ENCODE assay signal across 14 cellular contexts in genomic region chr3:10508619-10509260, GRCh38. TPM values are rescaled to one million over a fixed set of nuclear protein-coding genes. Genes with fewer than 3 reads are reported as not detected.
A peak's percentile ranks its signal among the peaks of the same experiment; 100 is the strongest.
DNase-seq lines count a peak whose midpoint lies in the region; ATAC-seq, FAIRE-seq and TF ChIP-seq lines count a peak whose summit lies in the region.
"Had no signal": no experiment of that assay in that cellular context is flagged by ENCODE, and none has a peak within 500 bp of the region (broad histone marks: within the 10 kb centered on the region; RNA-seq: fewer than 3 reads in every experiment).

No MANE protein-coding gene starts in this region.

- H3K36me3 ChIP-seq in K562 (ENCODE audit: control insufficient read depth, insufficient read depth, low read length) (no peaks in the 10 kb centered on the region), liver (ENCODE audit: control insufficient read depth in 4 of 4, insufficient read depth in 3 of 4, low read depth in 1 of 4, low read length in 3 of 4) (no peaks in the 10 kb centered on the region), gastroesophageal sphincter (no peaks in the 10 kb centered on the region)
- H3K36me3 ChIP-seq: BLaER1 had no signal

- no peak overlapping the region for H2AFZ ChIP-seq in K562 (ENCODE audit: low read depth, low read length)

- H3K27me3 ChIP-seq in K562 (ENCODE audit: control insufficient read depth in 2 of 2, insufficient read depth in 2 of 2, low read length in 2 of 2) (peaks cover 15 to 56% of the 10 kb centered on the region in 2 experiments), liver (ENCODE audit: control insufficient read depth in 4 of 4, insufficient read depth in 4 of 4, low read length in 3 of 4) (no peaks in the 10 kb centered on the region), gastroesophageal sphincter (peaks cover 36% of the 10 kb centered on the region)
- H3K27me3 ChIP-seq: BLaER1 had no signal

- POLR2A ChIA-PET in K562 (lab: Yijun Ruan, JAX), result no interaction called here

- H3K4me3 ChIP-seq in K562 (no peak overlapping the region), liver (ENCODE audit: low read depth in 1 of 3, low read length in 3 of 3) (no peak overlapping the region), gastroesophageal sphincter (no peak overlapping the region)
- H3K4me3 ChIP-seq: BLaER1 had no signal

- H3K4me1 ChIP-seq in K562 (replicated peaks in 1 of 2; ENCODE audit: control insufficient read depth in 2 of 2, insufficient read depth in 2 of 2, low read length in 2 of 2) (peaks cover 0 to 3% of the 10 kb centered on the region in 2 experiments; a peak in 1 of 5 replicates), liver (ENCODE audit: control insufficient read depth in 4 of 4, insufficient read depth in 4 of 4, low read length in 3 of 4) (peaks cover 12 to 54% (median 41%) of the 10 kb centered on the region in 4 donors), gastroesophageal sphincter (peaks cover 0 to 15% (median 0%) of the 10 kb centered on the region in 3 donors)

- no peak overlapping the region for H3K27ac ChIP-seq in K562 (ENCODE audit: extremely low read depth, low read depth, low read length)
- H3K27ac ChIP-seq in liver (ENCODE audit: low read depth in 1 of 2, low read length in 2 of 2), result peak overlapping the region; percentile 86 to 88
- no peak overlapping the region for H3K27ac ChIP-seq in gastroesophageal sphincter
- H3K27ac ChIP-seq: 22Rv1, BLaER1 had no signal

- ATAC-seq in K562, result no peak
- no peak for ATAC-seq in gastroesophageal sphincter

- TF ChIP-seq EP300 in K562 (IDR thresholded peaks at IDR 0.05; ENCODE audit: low read length) (no peak), gastroesophageal sphincter (IDR thresholded peaks at IDR 0.05) (no peak)

- CTCF ChIA-PET in K562 (lab: Yijun Ruan, JAX; ENCODE audit: low intra/inter-chr PET ratio), result no interaction called here

- no peaks in the 10 kb centered on the region for H3K9me3 ChIP-seq in K562 (replicated peaks; ENCODE audit: control insufficient read depth, insufficient read depth, low read depth, low read length)
- H3K9me3 ChIP-seq in liver (ENCODE audit: control insufficient read depth in 4 of 4, low read length in 3 of 4), result no peaks in the 10 kb centered on the region
- H3K9me3 ChIP-seq in gastroesophageal sphincter, result no peaks in the 10 kb centered on the region
- H3K9me3 ChIP-seq: BLaER1 had no signal

- in situ Hi-C loops in K562 (cut with MboI), result no loop called here

- H3K4me2 ChIP-seq in K562 (ENCODE audit: insufficient read depth, low read length), result no peak overlapping the region
- H3K4me2 ChIP-seq: BLaER1 had no signal

- peaks cover 25% of the 10 kb centered on the region for H4K20me1 ChIP-seq in K562 (replicated peaks; ENCODE audit: control insufficient read depth, insufficient read depth, low read length)
- H4K20me1 ChIP-seq: BLaER1 had no signal

- TF ChIP-seq POLR2A in K562 (conservative IDR thresholded peaks at IDR 0.05) (no peak), gastroesophageal sphincter (IDR thresholded peaks at IDR 0.05) (no peak)

- WGBS in K562 (ENCODE audit: insufficient coverage, low coverage, missing lambda C conversion rate), result under 1% methylated on average over 6 of the region's 6 CpGs
- WGBS in liver, result 44% methylated on average over 6 of the region's 6 CpGs
- 47 to 62% methylated on average over 2 to 6 of the region's 6 CpGs for WGBS in gastroesophageal sphincter (ENCODE audit: low coverage in 1 of 2), 2 donors

- DNase-seq in NCI-H82 (lab: John Stamatoyannopoulos, UW), result peak; percentile 37
- no peak for DNase-seq in NCI-H82 treated with DMSO at 0.1 percent for 48 hours (lab: John Stamatoyannopoulos, UW; ENCODE audit: unreplicated experiment)
- no peak for DNase-seq in K562 (ENCODE audit: extremely low read depth in 1 of 4, low spot score in 3 of 4)
- DNase-seq in LoVo (ENCODE audit: low spot score), result no peak
- no peak for DNase-seq in activated T-cell treated with anti-CD3 and anti-CD28 coated beads, Interleukin-2, amount 50 U/mL, for 48 hours
- DNase-seq: AML-193; CD8-positive, alpha-beta memory T cell; H7 had no signal

- no peak for FAIRE-seq in K562 (lab: Jason Lieb, UNC)
- FAIRE-seq: GM18507 had no signal

- BruUV-seq in K562 (replicated peaks; lab: Mats Ljungman, UMichigan), result no TSS peak

- H3K9ac ChIP-seq in K562 (ENCODE audit: insufficient read depth in 1 of 2, low read depth in 2 of 2, low read length in 2 of 2) (no peak overlapping the region), liver (ENCODE audit: low read depth in 1 of 2, low read length in 2 of 2) (no peak overlapping the region)
- H3K9ac ChIP-seq: BLaER1 had no signal

- TF ChIP-seq RAD21 in K562 (CRISPR knock-in tag; conservative IDR thresholded peaks at IDR 0.05 in 1 of 2, IDR thresholded peaks at IDR 0.05 in 1 of 2) (no peak), liver (IDR thresholded peaks at IDR 0.05) (peak; percentile 64 to 74)

- intact Hi-C loops in K562 (cut with micrococcal nuclease), result no loop called here

- H3K79me2 ChIP-seq in K562 (ENCODE audit: control insufficient read depth, insufficient read depth, low read length), result no peaks in the 10 kb centered on the region

- TF ChIP-seq CTCF in K562 (IDR thresholded peaks at IDR 0.05 in 2 of 3, conservative IDR thresholded peaks at IDR 0.05 in 1 of 3; ENCODE audit: insufficient read depth in 2 of 3, low read depth in 1 of 3, low read length in 3 of 3) (no peak), liver (IDR thresholded peaks at IDR 0.05; ENCODE audit: low read depth, low read length, missing input control) (no peak), gastroesophageal sphincter (IDR thresholded peaks at IDR 0.05) (no peak)

- H3K9me1 ChIP-seq in K562 (ENCODE audit: control insufficient read depth, insufficient read depth, low read length), result no peaks in the 10 kb centered on the region

TF ChIP-seq in K562, 482 proteins besides CTCF, POLR2A, EP300 and RAD21:
- TF ChIP-seq SIX5 (IDR thresholded peaks at IDR 0.05; ENCODE audit: borderline replicate concordance in 1 of 2, insufficient read depth in 1 of 2, low read depth in 1 of 2, low read length in 2 of 2) (no peak), CEBPB (tag; IDR thresholded peaks at IDR 0.05) (0 out of 2 replicates have a peak, but pooled peaks have one; percentile 18)

TF ChIP-seq in liver, 16 proteins besides CTCF, POLR2A, EP300 and RAD21 (continues in another document):
- peak; percentile 93 for TF ChIP-seq SP1 (IDR thresholded peaks at IDR 0.05)
- peak; percentile 87 for TF ChIP-seq YY1 (IDR thresholded peaks at IDR 0.05)
- peak; percentile 76 for TF ChIP-seq FOXA2 (IDR thresholded peaks at IDR 0.05)
- peak; percentile 100 for TF ChIP-seq MAX (IDR thresholded peaks at IDR 0.05)
- peak; percentile 57 to 94 for TF ChIP-seq JUND (IDR thresholded peaks at IDR 0.05)
- no peak for TF ChIP-seq GABPA (IDR thresholded peaks at IDR 0.05 in 1 of 2, conservative IDR thresholded peaks at IDR 0.05 in 1 of 2)
- peak; percentile 90 for TF ChIP-seq ZBTB33 (IDR thresholded peaks at IDR 0.05)
- peak; percentile 86 for TF ChIP-seq FOXA1 (IDR thresholded peaks at IDR 0.05)
- peak; percentile 79 to 94 for TF ChIP-seq EGR1 (IDR thresholded peaks at IDR 0.05; ENCODE audit: low read depth in 2 of 2)

RNA-seq across cellular contexts. Expression of gene ATP2B2, which starts 3.4 kb away (rescaled TPM):
- total RNA-seq in K562 (2011; cell fraction: chromatin; rRNA removed; ENCODE audit: low replicate concordance), result not detected in 2 replicates
- total RNA-seq in K562 (2011; cell fraction: nucleolus; rRNA removed), result not detected in 2 replicates
- total RNA-seq in K562 (2011; cell fraction: nucleoplasm; rRNA removed), result not detected in 2 replicates
- total RNA-seq in K562 (2014; rRNA removed) (not detected in 2 replicates), K562 (2014; rRNA removed; fragmentation: Illumina TruSeq; extraction: Trizol) (not detected in 2 replicates), K562 (2015; rRNA removed; fragmentation: Illumina TruSeq; extraction: Trizol) (not detected in 2 replicates), K562 (2021) (not detected in 2 replicates), liver (10 to 100 TPM; 26.8 to 27.8 TPM), gastroesophageal sphincter (under 1 TPM in 3 of 4 donors, not detected in 1; 0.13 to 0.30 (median 0.27) TPM)
- polyA plus RNA-seq in K562 (2011; rRNA removed) (not detected in 2 replicates), K562 (2014; fragmentation: Illumina TruSeq; extraction: Trizol) (not detected in 2 replicates), K562 (2014; fragmentation: Nextera tagmentation; extraction: Ambion mirVana) (under 1 TPM in 1 of 2 experiments, not detected in 1; 0.06 TPM), K562 (2014; rRNA removed) (not detected in 2 replicates), liver (10 to 100 TPM; 10.4 to 14.6 TPM)
- not detected in 2 replicates for polyA plus RNA-seq in K562 (2011; cell fraction: cytosol; rRNA removed)
- not detected in 2 replicates for polyA plus RNA-seq in K562 (2011; cell fraction: nucleus; rRNA removed)
- 0.01 TPM in 2 replicates for polyA plus RNA-seq in K562 (2012)
- not detected in 2 replicates for polyA minus RNA-seq in K562 (2011; rRNA and poly(A)+ RNA removed)
- polyA minus RNA-seq in K562 (2011; cell fraction: cytosol; rRNA and poly(A)+ RNA removed), result not detected in 2 replicates
- polyA minus RNA-seq in K562 (2011; cell fraction: nucleus; rRNA and poly(A)+ RNA removed), result under 0.01 TPM in 1 of 2 replicates, not detected in the other
- total RNA-seq: CD8-positive, alpha-beta memory T cell; Daoy had no signal
- polyA plus RNA-seq: CD8-positive, alpha-beta memory T cell had no signal

Comparison
In these comparisons a context has a peak if more than half of its experiments do, and no peak if none do; other contexts are left out.
1. H3K27ac ChIP-seq: peak in liver (2 of 2); none in K562 (single experiment) and gastroesophageal sphincter (0 of 4).
2. RNA of gene ATP2B2, which starts 3.4 kb away (total RNA-seq): 26.8 to 27.8 TPM in liver; 0.13 to 0.30 TPM in gastroesophageal sphincter and not detected in K562; every median in the first group is over 10 times any median in the second.